Comparison of ENCODE assay signal across 9 cellular contexts in the genomic region with DNA sequence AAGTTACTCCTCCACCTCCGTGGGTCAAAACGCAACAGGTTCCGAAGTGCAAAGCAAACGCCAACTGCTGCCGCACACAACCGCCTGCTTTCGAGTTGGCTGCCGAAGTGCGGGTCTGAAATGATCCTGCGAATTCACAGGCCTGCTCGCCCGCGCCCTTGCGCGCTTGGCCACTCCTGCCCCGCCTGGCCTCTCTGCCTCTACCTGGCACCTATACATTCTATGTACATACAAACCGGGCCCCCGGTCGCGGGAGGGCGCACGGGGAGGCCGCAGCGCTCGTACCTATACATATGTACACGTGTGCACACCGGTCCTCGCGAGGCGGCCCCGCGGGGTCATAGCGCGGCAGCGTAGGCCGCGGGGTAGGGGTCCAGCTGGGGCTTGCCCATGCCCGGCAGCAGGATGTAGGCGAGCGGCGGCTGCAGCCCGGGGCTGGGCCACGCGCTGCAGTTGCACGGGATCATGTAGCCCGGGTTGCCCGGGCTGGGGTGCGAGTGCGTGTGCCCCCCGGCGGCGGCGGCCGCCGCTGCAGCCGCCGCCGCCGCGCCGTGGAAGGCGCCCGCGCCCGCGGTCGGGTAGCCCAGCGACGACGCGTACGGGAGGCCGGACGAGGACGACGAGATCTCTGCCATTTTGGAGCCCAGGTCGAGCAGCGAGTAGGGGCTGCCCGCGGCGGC. TPM values are rescaled to one million over a fixed set of nuclear protein-coding genes. Genes with fewer than 3 reads are reported as not detected.
DNase-seq lines count a peak whose midpoint lies in the region; ATAC-seq and TF ChIP-seq lines count a peak whose summit lies in the region.
"Had no signal": no experiment of that assay in that cellular context is flagged by ENCODE, and none has a peak within 500 bp of the region (broad histone marks: within the 10 kb centered on the region; RNA-seq: fewer than 3 reads in every experiment).

No MANE protein-coding gene starts in this region.

- peaks cover 3% of the 10 kb centered on the region for H3K36me3 Mint-ChIP-seq in T-helper 2 cell treated with Interferon-gamma antibody and Interleukin-4, amounts not matched to agents 5 μg/mL and 100 μg/mL, for 36 hours (ENCODE audit: low read depth)
- H3K36me3 Mint-ChIP-seq: IgD-negative memory B cell had no signal

- H3K4me1 ChIP-seq in BE2C (peaks cover 3% of the 10 kb centered on the region; the same call in 1 of the 2 replicates), upper lobe of left lung (peaks cover 30 to 43% (median 37%) of the 10 kb centered on the region in 4 donors)

- peaks cover 99% of the 10 kb centered on the region for H3K27me3 ChIP-seq in BE2C
- H3K27me3 ChIP-seq in upper lobe of left lung, result peaks cover 0 to 75% (median 37%) of the 10 kb centered on the region in 4 donors

- no peaks in the 10 kb centered on the region for H3K36me3 ChIP-seq in BE2C
- H3K36me3 ChIP-seq in upper lobe of left lung, result no peaks in the 10 kb centered on the region

- WGBS in upper lobe of left lung, 2 donors, result 5 to 8% methylated on average over 7 to 53 of the region's 81 CpGs

- peaks cover 78% of the 10 kb centered on the region for H3K27me3 Mint-ChIP-seq in T-helper 2 cell treated with Interferon-gamma antibody and Interleukin-4, amounts not matched to agents 5 μg/mL and 100 μg/mL, for 36 hours (ENCODE audit: low read depth)

- peaks cover 8% of the 10 kb centered on the region for H3K4me1 Mint-ChIP-seq in T-helper 2 cell treated with Interferon-gamma antibody and Interleukin-4, amounts not matched to agents 5 μg/mL and 100 μg/mL, for 36 hours (ENCODE audit: low read depth)

- H3K4me3 ChIP-seq in BE2C (ENCODE audit: low read depth, low read length) (peak overlapping the region; percentile 39), upper lobe of left lung (peak overlapping the region in 3 of 4 donors; percentile 29 to 36 (median 36))

- ATAC-seq in GM18502 (IDR thresholded peaks at IDR 0.05; ENCODE audit: poor library complexity, unreplicated experiment) (peak; percentile 63), HG03139 (IDR thresholded peaks at IDR 0.05; ENCODE audit: unreplicated experiment) (peak; percentile 43), upper lobe of left lung (ENCODE audit: low FRiP score in 2 of 2) (no peak)

- no peak overlapping the region for H3K27ac Mint-ChIP-seq in T-helper 2 cell treated with Interferon-gamma antibody and Interleukin-4, amounts not matched to agents 5 μg/mL and 100 μg/mL, for 36 hours

- no peak for TF ChIP-seq POLR2A in upper lobe of left lung (IDR thresholded peaks at IDR 0.05)

- H3K9me3 Mint-ChIP-seq in T-helper 2 cell treated with Interferon-gamma antibody and Interleukin-4, amounts not matched to agents 5 μg/mL and 100 μg/mL, for 36 hours, result no peaks in the 10 kb centered on the region

- DNase-seq in BE2C, result peak; percentile 56
- DNase-seq in T-helper 2 cell treated with Interferon-gamma antibody and Interleukin-4, amounts not matched to agents 5 μg/mL and 100 μg/mL, for 36 hours (ENCODE audit: low spot score), result peak; percentile 10
- DNase-seq in iPS-NIHi11 (ENCODE audit: low spot score), result peak; percentile 73
- peak in 1 of 2 donors; percentile 85 for DNase-seq in upper lobe of left lung
- no peak for DNase-seq in MV-4-11 (lab: John Stamatoyannopoulos, UW)
- no peak for DNase-seq in globus pallidus (ENCODE audit: low spot score)

- peak; percentile 13; the same call in 1 of the 2 replicates for TF ChIP-seq CTCF in BE2C (IDR thresholded peaks at IDR 0.05; ENCODE audit: low read depth, low read length)
- peak in 3 of 6 experiments; percentile 10 to 15 (median 15) for TF ChIP-seq CTCF in upper lobe of left lung (IDR thresholded peaks at IDR 0.05)

- no peaks in the 10 kb centered on the region for H3K9me3 ChIP-seq in BE2C
- no peaks in the 10 kb centered on the region for H3K9me3 ChIP-seq in upper lobe of left lung

- H3K4me3 Mint-ChIP-seq in T-helper 2 cell treated with Interferon-gamma antibody and Interleukin-4, amounts not matched to agents 5 μg/mL and 100 μg/mL, for 36 hours, result peak overlapping the region; percentile 55

- no peak for TF ChIP-seq EP300 in upper lobe of left lung (IDR thresholded peaks at IDR 0.05)

- no peak overlapping the region for H3K27ac ChIP-seq in upper lobe of left lung

RNA-seq across cellular contexts. Expression of gene SOX21, which starts 1.3 kb away (rescaled TPM):
- not detected for polyA plus RNA-seq in BE2C (2012; ENCODE audit: insufficient read depth, insufficient read length, low read depth)
- total RNA-seq in upper lobe of left lung, result under 1 TPM in 2 of 6 donors, not detected in 4; 0.13 to 0.79 TPM
- polyA plus RNA-seq: IgD-negative memory B cell had no signal

Comparison
In these comparisons a context has a peak if more than half of its experiments do, and no peak if none do; other contexts are left out.
1. DNase-seq: peak in BE2C (single experiment), T-helper 2 cell treated with Interferon-gamma antibody and Interleukin-4, amounts not matched to agents 5 μg/mL and 100 μg/mL, for 36 hours (single experiment) and iPS-NIHi11 (single experiment); none in MV-4-11 (single experiment) and globus pallidus (single experiment).
2. ATAC-seq: peak in GM18502 (single experiment) and HG03139 (single experiment); none in upper lobe of left lung (0 of 2).